Comparison of ENCODE assay signal across 19 cellular contexts in the genomic region with DNA sequence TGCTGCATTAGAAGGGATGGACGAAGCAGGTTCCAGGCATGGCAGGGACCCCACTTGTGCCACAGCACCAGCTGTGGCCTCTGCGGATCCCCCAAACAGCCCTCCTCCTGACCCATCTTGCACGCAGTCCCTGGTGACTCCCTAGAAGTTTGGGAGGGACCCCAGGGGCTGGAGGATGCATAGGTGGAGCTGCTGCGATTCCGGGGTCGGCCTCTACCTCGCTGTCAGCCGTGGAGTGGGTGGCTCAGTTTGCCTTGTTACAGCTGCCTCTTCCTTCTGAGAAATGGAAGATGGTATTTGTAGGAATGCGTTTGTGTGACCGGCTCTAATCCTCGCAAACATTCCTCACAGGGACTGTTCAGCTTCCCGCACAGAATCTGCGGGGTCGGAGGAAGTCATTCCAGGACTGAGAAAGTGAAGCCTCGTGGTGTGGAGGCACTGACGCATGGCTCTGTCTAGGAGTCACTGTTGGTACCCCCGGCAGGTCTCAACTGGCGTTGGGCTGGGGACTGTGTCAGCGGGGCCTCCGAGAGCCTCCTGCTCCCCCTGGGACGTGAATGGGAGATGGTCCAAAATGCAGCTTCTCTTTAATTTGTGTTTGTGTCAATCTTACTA. TPM values are rescaled to one million over a fixed set of nuclear protein-coding genes. Genes with fewer than 3 reads are reported as not detected.
DNase-seq lines count a peak whose midpoint lies in the region; ATAC-seq and TF ChIP-seq lines count a peak whose summit lies in the region.
"Had no signal": no experiment of that assay in that cellular context is flagged by ENCODE, and none has a peak within 500 bp of the region (broad histone marks: within the 10 kb centered on the region; RNA-seq: fewer than 3 reads in every experiment).

No MANE protein-coding gene starts in this region.

- H3K9me3 Mint-ChIP-seq in naive B cell = no peaks in the 10 kb centered on the region
- H3K9me3 Mint-ChIP-seq: activated CD8-positive, alpha-beta T cell treated with anti-CD3 and anti-CD28 coated beads for 36 hours; activated T-cell treated with anti-CD3 and anti-CD28 coated beads, Interleukin-2, amount 50 U/mL, for 24 hours had no signal

- no peak overlapping the region for H3K4me3 ChIP-seq in breast epithelium
- no peak overlapping the region for H3K4me3 ChIP-seq in mammary epithelial cell (replicated peaks in 1 of 3; ENCODE audit: insufficient read depth in 1 of 3, low read depth in 2 of 3, low read length in 3 of 3)
- H3K4me3 ChIP-seq in gastroesophageal sphincter = no peak overlapping the region
- no peak overlapping the region for H3K4me3 ChIP-seq in transverse colon

- DNase-seq in breast epithelium (ENCODE audit: low spot score in 2 of 2) (no peak), mammary epithelial cell (no peak), naive B cell (no peak), transverse colon (no peak), hepatic stellate cell (ENCODE audit: low spot score) (no peak), AG20443 (ENCODE audit: low spot score) (no peak), RPMI8226 (no peak)
- DNase-seq: activated CD8-positive, alpha-beta T cell treated with anti-CD3 and anti-CD28 coated beads for 36 hours; activated naive CD4-positive, alpha-beta T cell treated with anti-CD3 and anti-CD28 coated beads, Interleukin-2, amount 50 U/mL, for 16 hours; activated T-cell treated with anti-CD3 and anti-CD28 coated beads, Interleukin-2, amount 50 U/mL, for 24 hours; BE2C; NCI-H2081; NCI-H524; SHP77; stimulated activated CD4-positive, alpha-beta T cell treated with anti-CD3 and anti-CD28 coated beads, Interleukin-2, amount 100 ng/mL, for 48 hours had no signal

- ATAC-seq in gastroesophageal sphincter = no peak
- ATAC-seq in naive B cell (ENCODE audit: low read depth in 2 of 2) = no peak
- ATAC-seq: activated CD8-positive, alpha-beta T cell treated with anti-CD3 and anti-CD28 coated beads for 36 hours; left lobe of liver had no signal

- no peak overlapping the region for H3K9ac ChIP-seq in mammary epithelial cell (ENCODE audit: insufficient read depth, low read length)
- H3K9ac ChIP-seq: KMS-11 had no signal

- peaks cover 0 to 10% of the 10 kb centered on the region in 2 donors for H3K36me3 Mint-ChIP-seq in naive B cell

- peaks cover 39 to 50% (median 42%) of the 10 kb centered on the region in 3 donors for H3K4me1 Mint-ChIP-seq in naive B cell

- TF ChIP-seq POLR2A in breast epithelium (IDR thresholded peaks at IDR 0.05) = no peak
- no peak for TF ChIP-seq POLR2A in gastroesophageal sphincter (IDR thresholded peaks at IDR 0.05)
- no peak for TF ChIP-seq POLR2A in transverse colon (IDR thresholded peaks at IDR 0.05)

- no peaks in the 10 kb centered on the region for H3K27me3 Mint-ChIP-seq in naive B cell
- H3K27me3 Mint-ChIP-seq: activated CD8-positive, alpha-beta T cell treated with anti-CD3 and anti-CD28 coated beads for 36 hours; activated T-cell treated with anti-CD3 and anti-CD28 coated beads, Interleukin-2, amount 50 U/mL, for 24 hours had no signal

- H3K27ac ChIP-seq in breast epithelium (peak overlapping the region; percentile 29 to 71), mammary epithelial cell (ENCODE audit: insufficient read depth, low read depth, low read length) (no peak overlapping the region), gastroesophageal sphincter (peak overlapping the region in 3 of 4 donors; percentile 62 to 94 (median 66)), transverse colon (peak overlapping the region; percentile 32 to 97 (median 95))
- H3K27ac ChIP-seq: 22Rv1, KMS-11 had no signal

- H3K9me3 ChIP-seq in breast epithelium (no peaks in the 10 kb centered on the region), mammary epithelial cell (replicated peaks; ENCODE audit: insufficient read depth, low read length) (no peaks in the 10 kb centered on the region), gastroesophageal sphincter (no peaks in the 10 kb centered on the region), transverse colon (no peaks in the 10 kb centered on the region)
- H3K9me3 ChIP-seq: BE2C had no signal

- no peaks in the 10 kb centered on the region for H4K20me1 ChIP-seq in mammary epithelial cell (ENCODE audit: insufficient read depth, low read length)

- peak overlapping the region in 1 of 8 donors; percentile 22 for H3K4me3 Mint-ChIP-seq in naive B cell
- H3K4me3 Mint-ChIP-seq: activated CD8-positive, alpha-beta T cell treated with anti-CD3 and anti-CD28 coated beads for 36 hours; activated T-cell treated with anti-CD3 and anti-CD28 coated beads, Interleukin-2, amount 50 U/mL, for 24 hours had no signal

- peaks cover 9% of the 10 kb centered on the region for H3K79me2 ChIP-seq in mammary epithelial cell (ENCODE audit: insufficient read depth, low read length)

- no peaks in the 10 kb centered on the region for H3K27me3 ChIP-seq in breast epithelium
- H3K27me3 ChIP-seq in mammary epithelial cell (ENCODE audit: insufficient read depth, low read length) = no peaks in the 10 kb centered on the region
- H3K27me3 ChIP-seq in gastroesophageal sphincter = no peaks in the 10 kb centered on the region
- no peaks in the 10 kb centered on the region for H3K27me3 ChIP-seq in transverse colon
- H3K27me3 ChIP-seq: BE2C had no signal

- in situ Hi-C loops in mammary epithelial cell (cut with MboI; ENCODE audit: low sequenced_read_pairs in 2 of 2) (no loop called here), transverse colon (cut with MboI; ENCODE audit: low pct_ligation_motif_present in 1 of 4, low pct_unique_long_range_greater_than_20kb in 1 of 4, low sequenced_read_pairs in 3 of 4) (no loop called here)

- WGBS in mammary epithelial cell (ENCODE audit: low coverage, missing lambda C conversion rate) = 91% methylated on average over 20 of the region's 21 CpGs
- 71% methylated on average over 5 of the region's 21 CpGs; no CpG with 5 or more reads in 1 of the 2 donors for WGBS in gastroesophageal sphincter (ENCODE audit: low coverage in 1 of 2), 2 donors
- 80 to 84% methylated on average over 5 to 21 of the region's 21 CpGs for WGBS in transverse colon (ENCODE audit: low coverage in 1 of 2), 2 donors

- TF ChIP-seq CTCF in breast epithelium (IDR thresholded peaks at IDR 0.05) (no peak), mammary epithelial cell (conservative IDR thresholded peaks at IDR 0.05 in 1 of 2, IDR thresholded peaks at IDR 0.05 in 1 of 2; ENCODE audit: extremely low read depth in 1 of 2, insufficient read depth in 1 of 2, low read depth in 1 of 2, low read length in 2 of 2) (no peak), gastroesophageal sphincter (IDR thresholded peaks at IDR 0.05) (no peak), transverse colon (IDR thresholded peaks at IDR 0.05) (no peak)

- no peak for TF ChIP-seq EP300 in gastroesophageal sphincter (IDR thresholded peaks at IDR 0.05)
- TF ChIP-seq EP300 in transverse colon (IDR thresholded peaks at IDR 0.05; ENCODE audit: low read depth) = no peak

- H3K27ac Mint-ChIP-seq in naive B cell = peak overlapping the region in 4 of 6 donors; percentile 73 to 100 (median 91)
- H3K27ac Mint-ChIP-seq: activated CD8-positive, alpha-beta T cell treated with anti-CD3 and anti-CD28 coated beads for 36 hours; activated T-cell treated with anti-CD3 and anti-CD28 coated beads, Interleukin-2, amount 50 U/mL, for 24 hours had no signal

- intact Hi-C loops in breast epithelium (cut with DNase I; ENCODE audit: low total_unique reads) (no loop called here), mammary epithelial cell (cut with micrococcal nuclease) (no loop called here), transverse colon (cut with DNase I; ENCODE audit: low total_unique reads) (no loop called here)

- H2AFZ ChIP-seq in mammary epithelial cell (ENCODE audit: low read depth, low read length) = no peak overlapping the region

- BruUV-seq in mammary epithelial cell (replicated peaks; lab: Mats Ljungman, UMichigan) = no TSS peak

- H3K36me3 ChIP-seq in breast epithelium (no peaks in the 10 kb centered on the region), mammary epithelial cell (ENCODE audit: insufficient read depth, low read length) (no peaks in the 10 kb centered on the region), gastroesophageal sphincter (no peaks in the 10 kb centered on the region), transverse colon (no peaks in the 10 kb centered on the region)
- H3K36me3 ChIP-seq: BE2C had no signal

- CTCF ChIA-PET in mammary epithelial cell (lab: Charles Lee; ENCODE audit: low non-redundant PET) = no interaction called here

- dilution Hi-C loops in mammary epithelial cell (cut with HindIII; ENCODE audit: low sequenced_read_pairs) = no loop called here

- H3K4me1 ChIP-seq in breast epithelium = peaks cover 2 to 41% of the 10 kb centered on the region in 2 donors
- H3K4me1 ChIP-seq in mammary epithelial cell (ENCODE audit: insufficient read depth, low read length) = peaks cover 6% of the 10 kb centered on the region
- H3K4me1 ChIP-seq in gastroesophageal sphincter = peaks cover 0 to 97% (median 49%) of the 10 kb centered on the region in 3 donors
- H3K4me1 ChIP-seq in transverse colon = peaks cover 39 to 82% (median 72%) of the 10 kb centered on the region in 4 donors

- no peak overlapping the region for H3K4me2 ChIP-seq in mammary epithelial cell (ENCODE audit: insufficient read depth, low read depth, low read length)
- H3K4me2 ChIP-seq: KMS-11 had no signal

RNA-seq across cellular contexts. Expression of a gene that starts 17.5 kb away (rescaled TPM):
- total RNA-seq in breast epithelium (10 to 100 TPM; 10.7 to 15.5 (median 13.4) TPM), mammary epithelial cell (10 to 100 TPM; 10.7 to 12.3 TPM), gastroesophageal sphincter (10 to 100 TPM; 11.3 to 17.1 (median 14.8) TPM), transverse colon (100 to 1,000 TPM in 1 of 4 donors, 10 to 100 TPM in 3; 45.9 to 129 (median 61.2) TPM)
- polyA plus RNA-seq in mammary epithelial cell (4.3 TPM), naive B cell (ENCODE audit: low read depth in 6 of 6) (10 to 100 TPM in 1 of 6 donors, 1 to 10 TPM in 5; 3.3 to 10.3 (median 6.2) TPM)
- polyA minus RNA-seq in mammary epithelial cell = 2.8 TPM
